In the genomic region with DNA sequence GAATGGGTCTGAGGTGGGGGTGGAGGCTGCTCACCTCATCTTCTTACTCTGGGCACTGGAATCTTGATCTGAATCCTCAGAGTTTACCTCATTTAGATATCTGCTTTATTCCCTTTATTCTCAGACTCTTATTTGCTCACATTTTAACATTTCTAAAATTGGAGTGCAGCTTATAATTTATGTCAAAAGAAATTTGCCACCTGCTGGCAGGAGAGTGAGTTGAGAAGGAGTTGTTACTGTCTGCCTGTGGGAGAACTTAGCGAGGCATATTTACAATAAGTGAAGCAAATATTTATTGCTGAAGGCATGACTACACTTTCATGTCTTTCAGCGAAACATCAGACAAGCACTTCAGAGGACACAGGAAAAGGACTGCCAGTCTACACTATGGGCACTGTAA, we compare ENCODE assay signal across 13 cellular contexts.
DNase-seq lines count a peak whose midpoint lies in the region; ATAC-seq and TF ChIP-seq lines count a peak whose summit lies in the region.
"Had no signal": no experiment of that assay in that cellular context is flagged by ENCODE, and none has a peak within 500 bp of the region (broad histone marks: within the 10 kb centered on the region; RNA-seq: fewer than 3 reads in every experiment).

No MANE protein-coding gene starts in this region.

- H3K4me3 ChIP-seq in epithelial cell of esophagus (ENCODE audit: low read length) (no peak overlapping the region), retinal pigment epithelial cell (ENCODE audit: low read length) (no peak overlapping the region)
- H3K4me3 ChIP-seq: ascending aorta, uterus had no signal

- ATAC-seq in HG02840 (IDR thresholded peaks at IDR 0.05; ENCODE audit: low FRiP score, unreplicated experiment) = no peak

- TF ChIP-seq CTCF in epithelial cell of esophagus (IDR thresholded peaks at IDR 0.05; ENCODE audit: insufficient read depth, low read depth, low read length, missing control alignments) = peak; percentile 56
- TF ChIP-seq CTCF in retinal pigment epithelial cell (conservative IDR thresholded peaks at IDR 0.05; ENCODE audit: low read depth, low read length) = peak; percentile 60

- DNase-seq in NCI-H748 (lab: John Stamatoyannopoulos, UW; ENCODE audit: unreplicated experiment) = peak; percentile 17
- DNase-seq in NCI-H748 treated with DMSO at 0.1 percent for 48 hours (lab: John Stamatoyannopoulos, UW) = no peak
- peak; percentile 34 for DNase-seq in NCI-H69 (lab: John Stamatoyannopoulos, UW)
- DNase-seq in epithelial cell of esophagus (ENCODE audit: low read depth) = peak; percentile 41
- DNase-seq in retinal pigment epithelial cell (ENCODE audit: low read depth) = no peak
- DNase-seq in middle frontal gyrus (ENCODE audit: extremely low spot score, low spot score) = no peak
- no peak for DNase-seq in NCI-H2196 treated with DMSO at 0.1 percent for 48 hours (lab: John Stamatoyannopoulos, UW; ENCODE audit: unreplicated experiment)
- DNase-seq: activated CD8-positive, alpha-beta memory T cell treated with anti-CD3 and anti-CD28 coated beads for 24 hours; hypothalamus; nephron progenitor cell; uterus had no signal

Comparison
In these comparisons a context has a peak if more than half of its experiments do, and no peak if none do; other contexts are left out.
1. DNase-seq: peak in NCI-H748 (single experiment), NCI-H69 (single experiment) and epithelial cell of esophagus (single experiment); none in NCI-H748 treated with DMSO at 0.1 percent for 48 hours (single experiment), retinal pigment epithelial cell (single experiment), middle frontal gyrus (single experiment) and NCI-H2196 treated with DMSO at 0.1 percent for 48 hours (single experiment).